In the genomic region with DNA sequence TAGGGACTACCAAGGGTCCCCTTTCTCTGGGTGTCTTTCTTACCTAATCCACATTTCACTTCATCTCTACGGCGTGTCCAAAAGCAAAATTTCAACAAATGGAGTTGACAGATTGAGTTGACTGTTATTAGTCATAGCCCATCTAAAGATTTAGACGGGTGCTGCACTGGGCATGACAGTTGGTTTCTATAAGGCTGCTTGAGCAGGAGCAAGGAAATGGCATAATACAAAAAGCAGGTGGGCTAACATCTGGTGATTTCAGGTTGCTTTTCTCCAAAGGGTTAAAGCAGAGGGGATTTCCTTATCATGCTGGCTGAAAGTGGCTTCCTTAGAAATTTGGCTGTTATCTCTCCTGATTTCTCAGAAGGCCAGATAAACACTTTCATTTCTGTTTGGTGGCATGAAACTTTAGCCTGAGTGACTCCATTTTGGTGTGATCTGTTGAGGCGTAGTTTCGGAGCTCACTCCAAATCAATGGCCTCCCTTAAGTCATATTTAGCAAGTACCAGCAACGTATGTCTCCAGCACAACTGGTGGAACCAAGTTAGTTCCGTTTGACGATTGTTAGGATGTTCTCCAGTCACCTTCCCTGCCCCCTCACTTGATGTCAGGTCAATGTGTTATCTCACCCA, we compare ENCODE assay signal across 19 cellular contexts.
DNase-seq lines count a peak whose midpoint lies in the region; ATAC-seq and TF ChIP-seq lines count a peak whose summit lies in the region.
"Had no signal": no experiment of that assay in that cellular context is flagged by ENCODE, and none has a peak within 500 bp of the region (broad histone marks: within the 10 kb centered on the region; RNA-seq: fewer than 3 reads in every experiment).

No MANE protein-coding gene starts in this region.

- no peak for DNase-seq in stimulated activated naive CD8-positive, alpha-beta T cell treated with anti-CD3 and anti-CD28 coated beads, Interleukin-15, Interleukin-2, amounts not matched to agents 100 U/mL and 50 U/mL, for 24 hours
- DNase-seq in MM.1S (peak; percentile 7), ascending aorta (ENCODE audit: low spot score in 2 of 2) (no peak), aorta (no peak), NCI-H526 (lab: John Stamatoyannopoulos, UW) (no peak), sciatic nerve (ENCODE audit: low spot score) (no peak)
- DNase-seq: AML-193; Caco-2; KBM-7; NCI-H1105 treated with DMSO at 0.1 percent for 48 hours; NCI-H1694; NCI-H2081 treated with DMSO at 0.1 percent for 48 hours; NCI-H446 treated with DMSO at 0.1 percent for 48 hours; NK-92 treated with Interleukin-12 subunit alpha and Interleukin-12 subunit beta, amount 100 ng/mL, for 24 hours; SHP77 had no signal

- no peaks in the 10 kb centered on the region for H3K9me2 ChIP-seq in MM.1S (replicated peaks; ENCODE audit: insufficient read depth, low read length)

- peaks cover 20% of the 10 kb centered on the region for H3K36me3 Mint-ChIP-seq in stimulated activated naive CD8-positive, alpha-beta T cell treated with anti-CD3 and anti-CD28 coated beads, Interleukin-15, Interleukin-2, amounts not matched to agents 100 ng/mL and 50 ng/mL, for 24 hours (ENCODE audit: low read depth)
- H3K36me3 Mint-ChIP-seq: CD4-positive, CD25-positive, alpha-beta regulatory T cell had no signal

- H3K27me3 Mint-ChIP-seq in stimulated activated naive CD8-positive, alpha-beta T cell treated with anti-CD3 and anti-CD28 coated beads, Interleukin-15, Interleukin-2, amounts not matched to agents 100 ng/mL and 50 ng/mL, for 24 hours: no peaks in the 10 kb centered on the region
- H3K27me3 Mint-ChIP-seq: CD4-positive, CD25-positive, alpha-beta regulatory T cell had no signal

- H3K27ac Mint-ChIP-seq in stimulated activated naive CD8-positive, alpha-beta T cell treated with anti-CD3 and anti-CD28 coated beads, Interleukin-15, Interleukin-2, amounts not matched to agents 100 ng/mL and 50 ng/mL, for 24 hours: peak overlapping the region; percentile 41

- H3K27me3 ChIP-seq in MM.1S (replicated peaks; ENCODE audit: insufficient read depth, low read length) (no peaks in the 10 kb centered on the region), ascending aorta (no peaks in the 10 kb centered on the region), aorta (ENCODE audit: control insufficient read depth in 1 of 2, insufficient read depth in 2 of 2, low read length in 1 of 2) (no peaks in the 10 kb centered on the region)

- TF ChIP-seq POLR2A in GM18505 (IDR thresholded peaks at IDR 0.05; ENCODE audit: borderline replicate concordance, extremely low read depth, insufficient read depth, insufficient read length): no peak

- H3K27ac ChIP-seq in MM.1S (ENCODE audit: low read length) (no peak overlapping the region), ascending aorta (peak overlapping the region; percentile 63 to 79), aorta (ENCODE audit: low read depth in 1 of 2, low read length in 2 of 2) (peak overlapping the region; percentile 20 to 65)
- H3K27ac ChIP-seq: SK-N-MC had no signal

- H3K4me1 Mint-ChIP-seq in stimulated activated naive CD8-positive, alpha-beta T cell treated with anti-CD3 and anti-CD28 coated beads, Interleukin-15, Interleukin-2, amounts not matched to agents 100 ng/mL and 50 ng/mL, for 24 hours (ENCODE audit: low read depth): peaks cover 86% of the 10 kb centered on the region

- intact Hi-C loops in ascending aorta (cut with DNase I) (loop anchor here (5.0 to 10.0 kb wide), 2 partner anchors 439 to 506 kb away; partner anchors contain the start of genes FGF9 and MICU2), aorta (cut with DNase I) (loop anchor here in 1 of 2 donors (5.0 to 10.0 kb wide), 2 partner anchors 164 to 269 kb away; no protein-coding TSS in a partner anchor), sciatic nerve (cut with DNase I) (no loop called here)

- H3K9ac ChIP-seq in MM.1S (ENCODE audit: low read length): no peak overlapping the region

- no peaks in the 10 kb centered on the region for H3K79me2 ChIP-seq in MM.1S (ENCODE audit: low read length)

- no peak for ATAC-seq in stimulated activated naive CD8-positive, alpha-beta T cell treated with anti-CD3 and anti-CD28 coated beads, Interleukin-15, Interleukin-2, amounts not matched to agents 100 U/mL and 50 U/mL, for 24 hours
- ATAC-seq in aorta (ENCODE audit: low FRiP score): no peak
- no peak for ATAC-seq in GM18505 (IDR thresholded peaks at IDR 0.05; ENCODE audit: unreplicated experiment)
- no peak for ATAC-seq in sciatic nerve

- H3K36me3 ChIP-seq in MM.1S (replicated peaks; ENCODE audit: insufficient read depth, low read length) (no peaks in the 10 kb centered on the region), ascending aorta (no peaks in the 10 kb centered on the region), aorta (ENCODE audit: control insufficient read depth in 1 of 2, insufficient read depth in 2 of 2, low read length in 1 of 2) (no peaks in the 10 kb centered on the region)

- H3K4me3 ChIP-seq in MM.1S (ENCODE audit: low read length) (no peak overlapping the region), ascending aorta (no peak overlapping the region), aorta (ENCODE audit: low read length in 2 of 2) (no peak overlapping the region)
- H3K4me3 ChIP-seq: SK-N-MC had no signal

- peaks cover 29% of the 10 kb centered on the region for H3K9me3 Mint-ChIP-seq in stimulated activated naive CD8-positive, alpha-beta T cell treated with anti-CD3 and anti-CD28 coated beads, Interleukin-15, Interleukin-2, amounts not matched to agents 100 ng/mL and 50 ng/mL, for 24 hours

- H2AFZ ChIP-seq in MM.1S (ENCODE audit: low read length): no peak overlapping the region

- H3F3A ChIP-seq in MM.1S (ENCODE audit: insufficient read depth, low read length): 0 out of 2 replicates have a peak, but pooled peaks cover 6% of the 10 kb centered on the region

- H3K4me1 ChIP-seq in MM.1S (ENCODE audit: low read length): peaks cover 10% of the 10 kb centered on the region; the same call in 1 of the 2 replicates
- peaks cover 9 to 47% of the 10 kb centered on the region in 2 donors for H3K4me1 ChIP-seq in ascending aorta
- H3K4me1 ChIP-seq in aorta (ENCODE audit: control insufficient read depth in 1 of 2, insufficient read depth in 2 of 2, low read length in 2 of 2): peaks cover 4 to 13% of the 10 kb centered on the region in 2 donors

- H3K4me2 ChIP-seq in MM.1S (ENCODE audit: low read depth, low read length): no peak overlapping the region

- WGBS in aorta, 2 donors: 80 to 83% methylated on average over 8 of the region's 8 CpGs

- H3K4me3 Mint-ChIP-seq in stimulated activated naive CD8-positive, alpha-beta T cell treated with anti-CD3 and anti-CD28 coated beads, Interleukin-15, Interleukin-2, amounts not matched to agents 100 ng/mL and 50 ng/mL, for 24 hours: no peak overlapping the region
- H3K4me3 Mint-ChIP-seq: CD4-positive, CD25-positive, alpha-beta regulatory T cell had no signal

- H3K9me3 ChIP-seq in MM.1S (replicated peaks; ENCODE audit: insufficient read depth, low read length) (no peaks in the 10 kb centered on the region), ascending aorta (no peaks in the 10 kb centered on the region), aorta (ENCODE audit: control insufficient read depth, low read length) (no peaks in the 10 kb centered on the region)
- H3K9me3 ChIP-seq: Caco-2 had no signal

- H4K20me1 ChIP-seq in MM.1S (ENCODE audit: insufficient read depth, low read length): no peaks in the 10 kb centered on the region

- no peak for TF ChIP-seq CTCF in MM.1S (IDR thresholded peaks at IDR 0.05; ENCODE audit: low read length)
- no peak for TF ChIP-seq CTCF in ascending aorta (IDR thresholded peaks at IDR 0.05)
